Comparison of ENCODE assay signal across 18 cellular contexts in the genomic region with DNA sequence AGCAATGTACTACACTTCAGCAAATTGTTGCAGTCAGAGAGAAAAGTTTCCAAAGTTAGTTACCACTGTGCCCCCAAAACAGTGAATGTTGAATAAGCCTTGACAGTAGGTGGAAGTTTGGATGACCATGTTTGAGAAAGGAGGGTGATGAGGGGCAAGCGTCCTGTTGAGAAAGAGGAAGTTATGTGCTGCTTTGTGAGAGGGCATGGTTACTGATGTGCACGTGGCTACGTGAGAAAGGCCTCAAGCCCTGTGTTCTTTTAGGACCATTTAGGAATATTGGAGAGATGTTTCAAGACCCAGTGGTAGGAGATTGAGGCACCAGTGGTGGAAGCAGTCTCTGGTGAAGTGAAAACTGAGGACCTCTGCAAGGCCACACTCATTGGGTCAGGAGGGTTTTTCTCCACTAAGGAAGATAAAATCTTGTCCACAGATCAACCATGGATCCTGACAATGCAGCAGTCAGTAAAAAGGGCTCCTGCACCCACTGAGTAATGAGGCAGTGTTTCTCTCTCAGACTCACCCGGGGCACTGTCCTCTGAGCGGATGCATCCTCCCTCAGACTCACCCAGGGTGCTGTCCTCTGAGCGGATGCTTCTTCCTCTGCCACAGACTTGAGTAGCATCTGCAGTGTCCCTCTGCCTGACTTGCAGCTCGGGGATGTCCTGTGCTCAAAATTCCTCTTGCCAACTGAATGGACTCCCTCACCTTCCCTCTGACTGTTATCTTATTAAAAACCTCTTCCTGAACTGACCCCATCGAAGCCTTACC. TPM values are rescaled to one million over a fixed set of nuclear protein-coding genes. Genes with fewer than 3 reads are reported as not detected.
DNase-seq lines count a peak whose midpoint lies in the region; ATAC-seq and TF ChIP-seq lines count a peak whose summit lies in the region.
"Had no signal": no experiment of that assay in that cellular context is flagged by ENCODE, and none has a peak within 500 bp of the region (broad histone marks: within the 10 kb centered on the region; RNA-seq: fewer than 3 reads in every experiment).

No MANE protein-coding gene starts in this region.

- no peaks in the 10 kb centered on the region for H3K4me1 ChIP-seq in uterus

- H3K4me3 ChIP-seq in uterus: no peak overlapping the region
- H3K4me3 ChIP-seq: smooth muscle cell had no signal

- H3K27ac ChIP-seq in uterus: no peak overlapping the region
- H3K27ac ChIP-seq: epithelial cell of prostate had no signal

- no peak for TF ChIP-seq CTCF in uterus (IDR thresholded peaks at IDR 0.05)
- no peak for TF ChIP-seq CTCF in Calu3 (IDR thresholded peaks at IDR 0.05; ENCODE audit: unreplicated experiment)

- BruUV-seq in Calu3 (replicated peaks; lab: Mats Ljungman, UMichigan): no TSS peak

- no peaks in the 10 kb centered on the region for H3K9me3 ChIP-seq in uterus

- H3K4me3 Mint-ChIP-seq in naive B cell (peak overlapping the region in 5 of 8 donors; percentile 18 to 73 (median 60)), Calu3 (ENCODE audit: low read depth, unreplicated experiment) (no peak overlapping the region)
- H3K4me3 Mint-ChIP-seq: activated T-helper 1 cell treated with anti-CD3 and anti-CD28 coated beads, Interleukin-12 subunit alpha, Interleukin-12 subunit beta, Interleukin-2, Interleukin-4 antibody, amounts not matched to agents 30 ng/mL and 10 ng/mL and 1 ng/mL, durations not matched to agents 14 hours and 24 hours and 36 hours; mesothelial cell of epicardium; T-helper 1 cell treated with Interleukin-12 subunit alpha and Interleukin-12 subunit beta and Interleukin-4 antibody, amounts not matched to agents 30 μg/mL and 1 μg/mL, for 36 hours had no signal

- H3K27ac Mint-ChIP-seq in naive B cell (peak overlapping the region; percentile 18 to 92 (median 89)), Calu3 (ENCODE audit: unreplicated experiment) (no peak overlapping the region)
- H3K27ac Mint-ChIP-seq: activated T-helper 1 cell treated with anti-CD3 and anti-CD28 coated beads, Interleukin-12 subunit alpha, Interleukin-12 subunit beta, Interleukin-2, Interleukin-4 antibody, amounts not matched to agents 30 ng/mL and 10 ng/mL and 1 ng/mL, durations not matched to agents 14 hours and 24 hours and 36 hours; mesothelial cell of epicardium; T-helper 1 cell treated with Interleukin-12 subunit alpha and Interleukin-12 subunit beta and Interleukin-4 antibody, amounts not matched to agents 30 μg/mL and 1 μg/mL, for 36 hours had no signal

- no peaks in the 10 kb centered on the region for H3K36me3 ChIP-seq in uterus

- H3K4me1 Mint-ChIP-seq in naive B cell (peaks cover 52 to 82% (median 82%) of the 10 kb centered on the region in 3 donors), Calu3 (ENCODE audit: low read depth, unreplicated experiment) (peaks cover 18% of the 10 kb centered on the region)

- peaks cover 5 to 10% of the 10 kb centered on the region in 2 donors for H3K36me3 Mint-ChIP-seq in naive B cell
- no peaks in the 10 kb centered on the region for H3K36me3 Mint-ChIP-seq in Calu3 (ENCODE audit: insufficient read depth, unreplicated experiment)
- H3K36me3 Mint-ChIP-seq: mesothelial cell of epicardium had no signal

- ATAC-seq in GM18498 (IDR thresholded peaks at IDR 0.05; ENCODE audit: unreplicated experiment) (peak; percentile 44), HG03159 (IDR thresholded peaks at IDR 0.05; ENCODE audit: unreplicated experiment) (peak; percentile 46), naive B cell (ENCODE audit: low read depth in 2 of 2) (peak; percentile 29 to 45), HG03439 (IDR thresholded peaks at IDR 0.05; ENCODE audit: unreplicated experiment) (no peak)

- H3K27me3 ChIP-seq in uterus: no peaks in the 10 kb centered on the region

- H3K9me3 Mint-ChIP-seq in naive B cell (peaks cover 0 to 6% (median 0%) of the 10 kb centered on the region in 7 donors), Calu3 (ENCODE audit: low read depth, unreplicated experiment) (peaks cover 5% of the 10 kb centered on the region)
- H3K9me3 Mint-ChIP-seq: activated T-helper 1 cell treated with anti-CD3 and anti-CD28 coated beads, Interleukin-12 subunit alpha, Interleukin-12 subunit beta, Interleukin-2, Interleukin-4 antibody, amounts not matched to agents 30 ng/mL and 10 ng/mL and 1 ng/mL, durations not matched to agents 14 hours and 24 hours and 36 hours; mesothelial cell of epicardium; T-helper 1 cell treated with Interleukin-12 subunit alpha and Interleukin-12 subunit beta and Interleukin-4 antibody, amounts not matched to agents 30 μg/mL and 1 μg/mL, for 36 hours had no signal

- DNase-seq in OCI-M1 (lab: John Stamatoyannopoulos, UW) (peak; percentile 31), naive B cell (peak; percentile 38), uterus (no peak), Calu3 (no peak)
- DNase-seq in activated CD8-positive, alpha-beta memory T cell treated with anti-CD3 and anti-CD28 coated beads for 24 hours: no peak
- DNase-seq: activated CD4-positive, alpha-beta T cell treated with anti-CD3 and anti-CD28 coated beads for 48 hours; DMS 273 treated with DMSO at 0.1 percent for 48 hours; head of caudate nucleus; islet precursor cell; NCI-H446 had no signal

- H3K27me3 Mint-ChIP-seq in naive B cell: no peaks in the 10 kb centered on the region
- no peaks in the 10 kb centered on the region for H3K27me3 Mint-ChIP-seq in Calu3 (ENCODE audit: unreplicated experiment)

- no peak for TF ChIP-seq POLR2A in uterus (IDR thresholded peaks at IDR 0.05)

- CTCF ChIA-PET in Calu3 (lab: Charles Lee): no interaction called here

- intact Hi-C loops in uterus (cut with DNase I; ENCODE audit: low total_unique reads) (no loop called here), Calu3 (cut with micrococcal nuclease; ENCODE audit: unreplicated experiment) (no loop called here)

RNA-seq across cellular contexts. Expression of gene ACTR3, which starts 34.7 kb away (rescaled TPM):
- polyA plus RNA-seq in naive B cell (ENCODE audit: low read depth in 6 of 6): 100 to 1,000 TPM; 434 to 548 (median 492) TPM
- 100 to 1,000 TPM in 3 of 4 donors, 10 to 100 TPM in 1; 70.0 to 179 (median 162) TPM for total RNA-seq in uterus
- 277 and 296 TPM in 2 replicates for total RNA-seq in Calu3 (2022)

Comparison
In these comparisons a context has a peak if more than half of its experiments do, and no peak if none do; other contexts are left out.
1. DNase-seq: peak in OCI-M1 (single experiment) and naive B cell (single experiment); none in uterus (0 of 2), Calu3 (single experiment) and activated CD8-positive, alpha-beta memory T cell treated with anti-CD3 and anti-CD28 coated beads for 24 hours (single experiment).